In the genomic region with DNA sequence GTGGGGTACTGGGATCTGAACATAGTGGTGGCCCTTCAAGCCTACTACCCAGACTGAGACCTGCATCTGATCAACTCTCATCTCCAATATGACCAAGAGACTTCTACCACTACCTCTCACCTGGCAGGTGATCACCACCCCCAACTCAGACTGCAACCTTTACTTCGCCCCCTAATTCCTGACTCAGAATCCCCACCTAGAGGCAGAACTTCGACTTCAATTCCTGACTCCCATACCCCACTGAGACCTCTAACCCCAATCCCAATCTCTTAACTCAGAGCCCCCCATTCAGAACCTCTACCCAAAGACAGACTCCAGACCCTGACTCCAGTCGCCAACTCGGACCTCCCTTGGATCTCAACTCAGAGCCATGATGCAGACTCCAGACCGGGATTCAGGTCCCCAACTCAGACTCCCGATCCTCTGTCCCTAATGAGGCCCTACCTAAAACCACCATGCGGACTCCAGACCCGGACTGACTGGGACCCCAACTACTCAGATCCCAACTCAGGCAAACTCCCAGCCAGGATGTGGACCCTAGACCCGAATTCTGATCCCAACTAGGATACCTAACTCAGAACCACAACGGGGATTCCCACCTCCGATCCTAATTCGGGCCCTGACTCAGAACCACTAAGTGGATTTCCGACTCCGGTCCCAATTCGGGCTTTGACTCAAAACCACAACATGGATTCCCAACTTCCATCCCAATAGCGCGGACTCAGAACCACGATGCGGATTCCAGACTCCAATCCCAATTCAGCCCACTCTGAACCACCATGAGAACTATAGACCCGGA, we compare ENCODE assay signal across 8 cellular contexts. TPM values are rescaled to one million over a fixed set of nuclear protein-coding genes. Genes with fewer than 3 reads are reported as not detected.
A peak's percentile ranks its signal among the peaks of the same experiment; 100 is the strongest.
DNase-seq lines count a peak whose midpoint lies in the region; ATAC-seq, FAIRE-seq and TF ChIP-seq lines count a peak whose summit lies in the region.

No MANE protein-coding gene starts in this region.

- H4K20me1 ChIP-seq in fibroblast of lung (ENCODE audit: control insufficient read depth, extremely low read depth, insufficient read depth, low read length): no peaks in the 10 kb centered on the region

- no peak overlapping the region for H2AFZ ChIP-seq in fibroblast of lung (ENCODE audit: low read length)

- H3K4me1 ChIP-seq in fibroblast of lung (ENCODE audit: control insufficient read depth, extremely low read depth, insufficient read depth, low read length) (peaks cover 2% of the 10 kb centered on the region), pancreas (peaks cover 0 to 4% (median 0%) of the 10 kb centered on the region in 3 donors)

- peak overlapping the region; percentile 72 for H3K27ac ChIP-seq in fibroblast of lung (ENCODE audit: insufficient read depth, low read length)
- no peak overlapping the region for H3K27ac ChIP-seq in pancreas

- ATAC-seq in pancreas (no peak), GM19455 (IDR thresholded peaks at IDR 0.05; ENCODE audit: unreplicated experiment) (no peak), HG02571 (IDR thresholded peaks at IDR 0.05; ENCODE audit: unreplicated experiment) (no peak)

- no peaks in the 10 kb centered on the region for H3K36me3 ChIP-seq in fibroblast of lung (ENCODE audit: control insufficient read depth, insufficient read depth, low read length)
- no peaks in the 10 kb centered on the region for H3K36me3 ChIP-seq in pancreas

- peak overlapping the region; percentile 82 for H3K4me2 ChIP-seq in fibroblast of lung (ENCODE audit: extremely low read depth, insufficient read depth, low read length)

- intact Hi-C loops in pancreas (cut with DNase I): loop anchor here in 2 of 3 donors (10.0 kb wide), 1 partner anchor 186 kb away; the partner anchor contains the start of gene CDKN1C (in 2 of the 2)

- TF ChIP-seq CTCF in fibroblast of lung (conservative IDR thresholded peaks at IDR 0.05 in 1 of 2, IDR thresholded peaks at IDR 0.05 in 1 of 2; ENCODE audit: low read depth in 1 of 2, low read length in 2 of 2): no peak
- TF ChIP-seq CTCF in pancreas (IDR thresholded peaks at IDR 0.05): no peak

- H3K4me3 ChIP-seq in fibroblast of lung (replicated peaks in 1 of 4; ENCODE audit: control extremely low read depth in 1 of 4, insufficient read depth in 1 of 4, low read depth in 3 of 4, low read length in 4 of 4) (peak overlapping the region; percentile 45 to 94 (median 79)), pancreas (peak overlapping the region; percentile 33 to 52 (median 43))

- DNase-seq in Daoy (ENCODE audit: low read depth) (peak; percentile 40), RKO (ENCODE audit: low spot score) (peak; percentile 14), fibroblast of lung (ENCODE audit: low read depth in 2 of 2) (no peak), pancreas (peak in 2 of 6 donors; percentile 1 to 39), NCI-H1105 treated with DMSO at 0.1 percent for 48 hours (lab: John Stamatoyannopoulos, UW) (no peak), NCI-H1694 treated with DMSO at 0.1 percent for 48 hours (lab: John Stamatoyannopoulos, UW) (no peak)

- H3K9me3 ChIP-seq in fibroblast of lung (ENCODE audit: control insufficient read depth, insufficient read depth, low read depth, low read length) (no peaks in the 10 kb centered on the region), pancreas (no peaks in the 10 kb centered on the region)

- peak overlapping the region; percentile 86 for H3K9ac ChIP-seq in fibroblast of lung (ENCODE audit: insufficient read depth, low read length)

- WGBS in pancreas, 2 donors: 53 to 57% methylated on average over 20 of the region's 20 CpGs

- H3K27me3 ChIP-seq in fibroblast of lung (ENCODE audit: control insufficient read depth, insufficient read depth, low read length): no peaks in the 10 kb centered on the region
- no peaks in the 10 kb centered on the region for H3K27me3 ChIP-seq in pancreas

- FAIRE-seq in pancreas (lab: Jason Lieb, UNC): no peak

- peaks cover 54% of the 10 kb centered on the region for H3K79me2 ChIP-seq in fibroblast of lung (ENCODE audit: control insufficient read depth, insufficient read depth, low read length)

RNA-seq across cellular contexts. Expression of gene KCNQ1OT1, which starts 1.2 kb away (rescaled TPM):
- 0.77 and 1.1 TPM in 2 replicates for total RNA-seq in Daoy (2014; rRNA removed; shearing (Covaris generic))
- 1.3 and 1.8 TPM in 2 replicates for total RNA-seq in fibroblast of lung
- polyA plus RNA-seq in fibroblast of lung: 0.05 and 0.11 TPM in 2 replicates
- 0.03 and 0.14 TPM in 2 replicates for polyA plus RNA-seq in fibroblast of lung (2012)
- 1.2 and 2.9 TPM in 2 replicates for polyA minus RNA-seq in fibroblast of lung (ENCODE audit: low replicate concordance)
- 1 to 10 TPM in 4 of 6 donors, under 1 TPM in 2; 0.79 to 1.9 (median 1.5) TPM for total RNA-seq in pancreas
- 1 to 10 TPM in 1 of 2 donors, under 1 TPM in 1; 0.31 to 1.4 TPM for polyA plus RNA-seq in pancreas

Comparison
In these comparisons a context has a peak if more than half of its experiments do, and no peak if none do; other contexts are left out.
1. DNase-seq: peak in Daoy (single experiment) and RKO (single experiment); none in fibroblast of lung (0 of 2), NCI-H1105 treated with DMSO at 0.1 percent for 48 hours (single experiment) and NCI-H1694 treated with DMSO at 0.1 percent for 48 hours (single experiment).